ENCODE assay signal across 8 cellular contexts in genomic region chr19:58581227-58582141, GRCh38. TPM values are rescaled to one million over a fixed set of nuclear protein-coding genes. Genes with fewer than 3 reads are reported as not detected.
A peak's percentile ranks its signal among the peaks of the same experiment; 100 is the strongest.
DNase-seq lines count a peak whose midpoint lies in the region; ATAC-seq and TF ChIP-seq lines count a peak whose summit lies in the region.

No MANE protein-coding gene starts in this region.

- DNase-seq in GM03348 (ENCODE audit: low spot score): peak; percentile 84
- peak; percentile 93 for DNase-seq in activated CD4-positive, alpha-beta memory T cell treated with anti-CD3 and anti-CD28 coated beads, Interleukin-2, amount 10 ng/mL, durations not matched to agents 7 days and 5 days
- peak; percentile 89 for DNase-seq in endothelial cell (ENCODE audit: low spot score)
- peak; percentile 81 to 89 for DNase-seq in stimulated activated CD8-positive, alpha-beta memory T cell treated with anti-CD3 and anti-CD28 coated beads, Interleukin-7, amount 100 ng/mL, for 1 hour (ENCODE audit: low read depth in 2 of 2)
- DNase-seq in LoVo (ENCODE audit: low spot score): no peak
- DNase-seq in NCI-H345 (lab: John Stamatoyannopoulos, UW): no peak

- H3K4me1 Mint-ChIP-seq in activated CD4-positive, alpha-beta memory T cell treated with anti-CD3 and anti-CD28 coated beads, Interleukin-2, amount 10 ng/mL, durations not matched to agents 7 days and 5 days: peaks cover 38% of the 10 kb centered on the region
- H3K4me1 Mint-ChIP-seq in endothelial cell (ENCODE audit: unreplicated experiment): peaks cover 9% of the 10 kb centered on the region

- H3K36me3 ChIP-seq in muscle layer of colon (ENCODE audit: insufficient read depth, low read length): peaks cover 22% of the 10 kb centered on the region

- peaks cover 23% of the 10 kb centered on the region for H3K36me3 Mint-ChIP-seq in activated CD4-positive, alpha-beta memory T cell treated with anti-CD3 and anti-CD28 coated beads, Interleukin-2, amount 10 ng/mL, durations not matched to agents 7 days and 5 days (ENCODE audit: low read depth)
- H3K36me3 Mint-ChIP-seq in endothelial cell (ENCODE audit: low read depth, unreplicated experiment): peaks cover 20% of the 10 kb centered on the region

- H3K9me3 ChIP-seq in muscle layer of colon (ENCODE audit: low read length): no peaks in the 10 kb centered on the region

- H3K4me3 ChIP-seq in muscle layer of colon (ENCODE audit: low read depth in 1 of 2, low read length in 2 of 2): peak overlapping the region in 1 of 2 donors; percentile 37

- H3K9me3 Mint-ChIP-seq in activated CD4-positive, alpha-beta memory T cell treated with anti-CD3 and anti-CD28 coated beads, Interleukin-2, amount 10 ng/mL, durations not matched to agents 7 days and 5 days: no peaks in the 10 kb centered on the region
- H3K9me3 Mint-ChIP-seq in endothelial cell (ENCODE audit: unreplicated experiment): no peaks in the 10 kb centered on the region

- H3K9ac ChIP-seq in muscle layer of colon (ENCODE audit: low read length): peak overlapping the region; percentile 21

- peak; percentile 82 for TF ChIP-seq CTCF in endothelial cell (IDR thresholded peaks at IDR 0.05; ENCODE audit: unreplicated experiment)

- no peak overlapping the region for H3K4me3 Mint-ChIP-seq in activated CD4-positive, alpha-beta memory T cell treated with anti-CD3 and anti-CD28 coated beads, Interleukin-2, amount 10 ng/mL, durations not matched to agents 7 days and 5 days
- peak overlapping the region; percentile 65 for H3K4me3 Mint-ChIP-seq in endothelial cell (ENCODE audit: unreplicated experiment)

- peak overlapping the region; percentile 78 for H3K27ac ChIP-seq in muscle layer of colon (ENCODE audit: low read depth, low read length)

- H3K4me1 ChIP-seq in muscle layer of colon (ENCODE audit: insufficient read depth, low read length): peaks cover 13% of the 10 kb centered on the region

- peak; percentile 56 for ATAC-seq in HG03097 (IDR thresholded peaks at IDR 0.05; ENCODE audit: low FRiP score, unreplicated experiment)

- no peaks in the 10 kb centered on the region for H3K27me3 ChIP-seq in muscle layer of colon (ENCODE audit: control insufficient read depth in 1 of 2, insufficient read depth in 2 of 2, low read length in 2 of 2)

- H3K27me3 Mint-ChIP-seq in activated CD4-positive, alpha-beta memory T cell treated with anti-CD3 and anti-CD28 coated beads, Interleukin-2, amount 10 ng/mL, durations not matched to agents 7 days and 5 days: no peaks in the 10 kb centered on the region
- peaks cover 3% of the 10 kb centered on the region for H3K27me3 Mint-ChIP-seq in endothelial cell (ENCODE audit: unreplicated experiment)

- peak overlapping the region; percentile 69 for H3K27ac Mint-ChIP-seq in activated CD4-positive, alpha-beta memory T cell treated with anti-CD3 and anti-CD28 coated beads, Interleukin-2, amount 10 ng/mL, durations not matched to agents 7 days and 5 days
- no peak overlapping the region for H3K27ac Mint-ChIP-seq in endothelial cell (ENCODE audit: unreplicated experiment)

- POLR2A ChIA-PET in activated CD4-positive, alpha-beta memory T cell treated with anti-CD3 and anti-CD28 coated beads, Interleukin-2, amount 10 ng/mL, durations not matched to agents 7 days and 5 days (lab: Charles Lee): interaction anchor here (0.5 to 4.3 kb wide), 6 partner anchors 19 to 105 kb away, joined by 3 to 30 read pairs (median 4); partner anchors contain the start of genes ZBTB45 and ZNF446

- CTCF ChIA-PET in activated CD4-positive, alpha-beta memory T cell treated with anti-CD3 and anti-CD28 coated beads, Interleukin-2, amount 10 ng/mL, durations not matched to agents 7 days and 5 days (lab: Charles Lee): interaction anchor here (0.7 to 4.7 kb wide), 7 partner anchors 27 to 255 kb away, joined by 3 to 49 read pairs (median 4); partner anchors contain the start of genes CHMP2A, ZBTB45 and ZSCAN22

RNA-seq across cellular contexts. Expression of gene MZF1, which starts 8.3 kb away (rescaled TPM):
- 10 to 100 TPM; 21.6 to 22.9 TPM for total RNA-seq in activated CD4-positive, alpha-beta memory T cell treated with anti-CD3 and anti-CD28 coated beads, Interleukin-2, amount 10 ng/mL, durations not matched to agents 7 days and 5 days
- total RNA-seq in endothelial cell (ENCODE audit: unreplicated experiment): 18.6 TPM

RNA-seq across cellular contexts. Expression of gene UBE2M, which starts 23.1 kb away (rescaled TPM):
- total RNA-seq in activated CD4-positive, alpha-beta memory T cell treated with anti-CD3 and anti-CD28 coated beads, Interleukin-2, amount 10 ng/mL, durations not matched to agents 7 days and 5 days: 10 to 100 TPM; 87.5 to 92.4 TPM
- total RNA-seq in endothelial cell (ENCODE audit: unreplicated experiment): 81.6 TPM

RNA-seq across cellular contexts. Expression of gene CHMP2A, which starts 26.6 kb away (rescaled TPM):
- 100 to 1,000 TPM; 137 to 144 TPM for total RNA-seq in activated CD4-positive, alpha-beta memory T cell treated with anti-CD3 and anti-CD28 coated beads, Interleukin-2, amount 10 ng/mL, durations not matched to agents 7 days and 5 days
- total RNA-seq in endothelial cell (ENCODE audit: unreplicated experiment): 130 TPM

RNA-seq across cellular contexts. Expression of gene TRIM28, which starts 37.6 kb away (rescaled TPM):
- total RNA-seq in activated CD4-positive, alpha-beta memory T cell treated with anti-CD3 and anti-CD28 coated beads, Interleukin-2, amount 10 ng/mL, durations not matched to agents 7 days and 5 days: 100 to 1,000 TPM; 345 TPM
- total RNA-seq in endothelial cell (ENCODE audit: unreplicated experiment): 457 TPM

Comparison
In these comparisons a context has a peak if more than half of its experiments do, and no peak if none do; other contexts are left out.
1. DNase-seq: peak in GM03348 (single experiment), activated CD4-positive, alpha-beta memory T cell treated with anti-CD3 and anti-CD28 coated beads, Interleukin-2, amount 10 ng/mL, durations not matched to agents 7 days and 5 days (single experiment), endothelial cell (single experiment) and stimulated activated CD8-positive, alpha-beta memory T cell treated with anti-CD3 and anti-CD28 coated beads, Interleukin-7, amount 100 ng/mL, for 1 hour (2 of 2); none in LoVo (single experiment) and NCI-H345 (single experiment).